In the genomic region with DNA sequence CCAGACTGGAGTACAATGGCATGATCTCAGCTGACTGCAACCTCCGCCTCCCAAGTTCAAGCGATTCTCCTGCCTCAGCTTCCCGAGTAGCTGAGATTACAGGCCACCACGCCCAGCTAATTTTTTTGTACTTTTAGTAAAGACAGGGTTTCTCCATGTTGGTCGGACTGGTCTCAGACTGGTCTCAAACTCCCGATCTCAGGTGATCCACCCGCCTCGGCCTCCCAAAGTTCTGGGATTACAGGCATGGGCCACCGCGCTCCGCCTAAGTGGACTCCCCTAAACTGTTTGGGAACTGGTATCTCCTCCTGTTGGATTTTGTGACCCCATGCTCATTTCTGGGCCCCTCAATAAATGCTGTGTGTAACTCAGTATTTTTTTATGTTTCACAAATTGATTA, we compare ENCODE assay signal across 7 cellular contexts. TPM values are rescaled to one million over a fixed set of nuclear protein-coding genes. Genes with fewer than 3 reads are reported as not detected.
"Had no signal": no experiment of that assay in that cellular context is flagged by ENCODE, and none has a peak within 500 bp of the region (broad histone marks: within the 10 kb centered on the region; RNA-seq: fewer than 3 reads in every experiment).

No MANE protein-coding gene starts in this region.

RNA-seq across cellular contexts. Expression of gene SCTR, which starts 5.3 kb away (rescaled TPM):
- total RNA-seq: GM23248, GM23338, H1, H4, H7, H9, HFFc6 had no signal

RNA-seq across cellular contexts. Expression of gene CFAP221, which starts 25.2 kb away (rescaled TPM):
- total RNA-seq: GM23248, HFFc6 had no signal
